6 cellular contexts compared by ENCODE assay signal in genomic region chr4:86005998-86006397, GRCh38.
"Had no signal": no experiment of that assay in that cellular context is flagged by ENCODE, and none has a peak within 500 bp of the region (broad histone marks: within the 10 kb centered on the region; RNA-seq: fewer than 3 reads in every experiment).

No MANE protein-coding gene starts in this region.

- ATAC-seq: GM23338, HepG2 had no signal

- H3K4me3 ChIP-seq: GM23338 had no signal

- DNase-seq: H9, HCEC 1CT, KBM-7 had no signal

- H3K27ac ChIP-seq: HL-60 had no signal
